Comparison of ENCODE assay signal across 1 cellular context in genomic region chr17:78421534-78422266, GRCh38.
TF ChIP-seq lines count a peak whose summit lies in the region.

No MANE protein-coding gene starts in this region.

TF ChIP-seq in HepG2, 621 proteins besides CTCF, POLR2A, EP300 and RAD21 (continued from another document and continues in another):
- no peak for TF ChIP-seq ZBTB40 (IDR thresholded peaks at IDR 0.05)
- peak; percentile 60; the same call in 1 of the 2 replicates for TF ChIP-seq ZBTB40 (CRISPR knock-in tag; IDR thresholded peaks at IDR 0.05)
- no peak for TF ChIP-seq ZNF660 (CRISPR knock-in tag; IDR thresholded peaks at IDR 0.05; ENCODE audit: borderline replicate concordance, low read depth)
- TF ChIP-seq, protein P1, sequence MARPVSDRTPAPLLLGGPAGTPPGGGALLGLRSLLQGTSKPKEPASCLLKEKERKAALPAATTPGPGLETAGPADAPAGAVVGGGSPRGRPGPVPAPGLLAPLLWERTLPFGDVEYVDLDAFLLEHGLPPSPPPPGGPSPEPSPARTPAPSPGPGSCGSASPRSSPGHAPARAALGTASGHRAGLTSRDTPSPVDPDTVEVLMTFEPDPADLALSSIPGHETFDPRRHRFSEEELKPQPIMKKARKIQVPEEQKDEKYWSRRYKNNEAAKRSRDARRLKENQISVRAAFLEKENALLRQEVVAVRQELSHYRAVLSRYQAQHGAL (CRISPR knock-in tag; IDR thresholded peaks at IDR 0.05; ENCODE audit: not compliant biosample characterization), result no peak
- peak; percentile 79 for TF ChIP-seq ATF3 (CRISPR knock-in tag; IDR thresholded peaks at IDR 0.05)
- no peak for TF ChIP-seq ZNF382 (CRISPR knock-in tag; IDR thresholded peaks at IDR 0.05; ENCODE audit: borderline replicate concordance)
- peak; percentile 95 for TF ChIP-seq SMAD3 (CRISPR knock-in tag; IDR thresholded peaks at IDR 0.05)
- no peak for TF ChIP-seq TCF12 (IDR thresholded peaks at IDR 0.05)
- TF ChIP-seq TCF12 (CRISPR knock-in tag; IDR thresholded peaks at IDR 0.05), result peak; percentile 95
- no peak for TF ChIP-seq POLR2G (IDR thresholded peaks at IDR 0.05; ENCODE audit: low read depth, low read length)
- TF ChIP-seq ZNF614 (CRISPR knock-in tag; IDR thresholded peaks at IDR 0.05; ENCODE audit: borderline replicate concordance), result peak; percentile 93
- no peak for TF ChIP-seq NFIB (CRISPR knock-in tag; IDR thresholded peaks at IDR 0.05; ENCODE audit: borderline replicate concordance)
- peak; percentile 98 for TF ChIP-seq CEBPB (IDR thresholded peaks at IDR 0.05; ENCODE audit: borderline replicate concordance, low read depth, low read length)
- no peak for TF ChIP-seq FOSL1 (CRISPR knock-in tag; IDR thresholded peaks at IDR 0.05; ENCODE audit: borderline replicate concordance)
- TF ChIP-seq CHD2 (IDR thresholded peaks at IDR 0.05; ENCODE audit: low read depth, low read length), result no peak
- TF ChIP-seq YEATS2 (CRISPR knock-in tag; IDR thresholded peaks at IDR 0.05; ENCODE audit: borderline replicate concordance), result peak; percentile 55; the same call in 1 of the 2 replicates
- TF ChIP-seq KLF15 (CRISPR knock-in tag; IDR thresholded peaks at IDR 0.05; ENCODE audit: borderline replicate concordance), result peak; percentile 90; the same call in 1 of the 2 replicates
- peak; percentile 94 for TF ChIP-seq RARA (CRISPR knock-in tag; IDR thresholded peaks at IDR 0.05)
- no peak for TF ChIP-seq ZNF33A (CRISPR knock-in tag; IDR thresholded peaks at IDR 0.05; ENCODE audit: borderline replicate concordance)
- no peak for TF ChIP-seq IKZF1 (IDR thresholded peaks at IDR 0.05)
- TF ChIP-seq, protein P2, sequence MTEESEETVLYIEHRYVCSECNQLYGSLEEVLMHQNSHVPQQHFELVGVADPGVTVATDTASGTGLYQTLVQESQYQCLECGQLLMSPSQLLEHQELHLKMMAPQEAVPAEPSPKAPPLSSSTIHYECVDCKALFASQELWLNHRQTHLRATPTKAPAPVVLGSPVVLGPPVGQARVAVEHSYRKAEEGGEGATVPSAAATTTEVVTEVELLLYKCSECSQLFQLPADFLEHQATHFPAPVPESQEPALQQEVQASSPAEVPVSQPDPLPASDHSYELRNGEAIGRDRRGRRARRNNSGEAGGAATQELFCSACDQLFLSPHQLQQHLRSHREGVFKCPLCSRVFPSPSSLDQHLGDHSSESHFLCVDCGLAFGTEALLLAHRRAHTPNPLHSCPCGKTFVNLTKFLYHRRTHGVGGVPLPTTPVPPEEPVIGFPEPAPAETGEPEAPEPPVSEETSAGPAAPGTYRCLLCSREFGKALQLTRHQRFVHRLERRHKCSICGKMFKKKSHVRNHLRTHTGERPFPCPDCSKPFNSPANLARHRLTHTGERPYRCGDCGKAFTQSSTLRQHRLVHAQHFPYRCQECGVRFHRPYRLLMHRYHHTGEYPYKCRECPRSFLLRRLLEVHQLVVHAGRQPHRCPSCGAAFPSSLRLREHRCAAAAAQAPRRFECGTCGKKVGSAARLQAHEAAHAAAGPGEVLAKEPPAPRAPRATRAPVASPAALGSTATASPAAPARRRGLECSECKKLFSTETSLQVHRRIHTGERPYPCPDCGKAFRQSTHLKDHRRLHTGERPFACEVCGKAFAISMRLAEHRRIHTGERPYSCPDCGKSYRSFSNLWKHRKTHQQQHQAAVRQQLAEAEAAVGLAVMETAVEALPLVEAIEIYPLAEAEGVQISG (CRISPR knock-in tag; IDR thresholded peaks at IDR 0.05), result peak; percentile 88
- TF ChIP-seq ARNT2 (CRISPR knock-in tag; IDR thresholded peaks at IDR 0.05; ENCODE audit: low read depth), result peak; percentile 91
- peak; percentile 94 for TF ChIP-seq CSRNP1 (CRISPR knock-in tag; IDR thresholded peaks at IDR 0.05)
- peak; percentile 97 for TF ChIP-seq NCOA2 (CRISPR knock-in tag; IDR thresholded peaks at IDR 0.05)
- TF ChIP-seq RNF2 (conservative IDR thresholded peaks at IDR 0.05; ENCODE audit: low read depth), result peak; percentile 86
- peak; percentile 95 for TF ChIP-seq HOXD1 (CRISPR knock-in tag; IDR thresholded peaks at IDR 0.05)
- TF ChIP-seq ZNF230 (CRISPR knock-in tag; IDR thresholded peaks at IDR 0.05), result peak; percentile 97
- no peak for TF ChIP-seq FIP1L1 (IDR thresholded peaks at IDR 0.05; ENCODE audit: borderline replicate concordance, insufficient read depth, low read depth, low read length)
- TF ChIP-seq, protein P3, sequence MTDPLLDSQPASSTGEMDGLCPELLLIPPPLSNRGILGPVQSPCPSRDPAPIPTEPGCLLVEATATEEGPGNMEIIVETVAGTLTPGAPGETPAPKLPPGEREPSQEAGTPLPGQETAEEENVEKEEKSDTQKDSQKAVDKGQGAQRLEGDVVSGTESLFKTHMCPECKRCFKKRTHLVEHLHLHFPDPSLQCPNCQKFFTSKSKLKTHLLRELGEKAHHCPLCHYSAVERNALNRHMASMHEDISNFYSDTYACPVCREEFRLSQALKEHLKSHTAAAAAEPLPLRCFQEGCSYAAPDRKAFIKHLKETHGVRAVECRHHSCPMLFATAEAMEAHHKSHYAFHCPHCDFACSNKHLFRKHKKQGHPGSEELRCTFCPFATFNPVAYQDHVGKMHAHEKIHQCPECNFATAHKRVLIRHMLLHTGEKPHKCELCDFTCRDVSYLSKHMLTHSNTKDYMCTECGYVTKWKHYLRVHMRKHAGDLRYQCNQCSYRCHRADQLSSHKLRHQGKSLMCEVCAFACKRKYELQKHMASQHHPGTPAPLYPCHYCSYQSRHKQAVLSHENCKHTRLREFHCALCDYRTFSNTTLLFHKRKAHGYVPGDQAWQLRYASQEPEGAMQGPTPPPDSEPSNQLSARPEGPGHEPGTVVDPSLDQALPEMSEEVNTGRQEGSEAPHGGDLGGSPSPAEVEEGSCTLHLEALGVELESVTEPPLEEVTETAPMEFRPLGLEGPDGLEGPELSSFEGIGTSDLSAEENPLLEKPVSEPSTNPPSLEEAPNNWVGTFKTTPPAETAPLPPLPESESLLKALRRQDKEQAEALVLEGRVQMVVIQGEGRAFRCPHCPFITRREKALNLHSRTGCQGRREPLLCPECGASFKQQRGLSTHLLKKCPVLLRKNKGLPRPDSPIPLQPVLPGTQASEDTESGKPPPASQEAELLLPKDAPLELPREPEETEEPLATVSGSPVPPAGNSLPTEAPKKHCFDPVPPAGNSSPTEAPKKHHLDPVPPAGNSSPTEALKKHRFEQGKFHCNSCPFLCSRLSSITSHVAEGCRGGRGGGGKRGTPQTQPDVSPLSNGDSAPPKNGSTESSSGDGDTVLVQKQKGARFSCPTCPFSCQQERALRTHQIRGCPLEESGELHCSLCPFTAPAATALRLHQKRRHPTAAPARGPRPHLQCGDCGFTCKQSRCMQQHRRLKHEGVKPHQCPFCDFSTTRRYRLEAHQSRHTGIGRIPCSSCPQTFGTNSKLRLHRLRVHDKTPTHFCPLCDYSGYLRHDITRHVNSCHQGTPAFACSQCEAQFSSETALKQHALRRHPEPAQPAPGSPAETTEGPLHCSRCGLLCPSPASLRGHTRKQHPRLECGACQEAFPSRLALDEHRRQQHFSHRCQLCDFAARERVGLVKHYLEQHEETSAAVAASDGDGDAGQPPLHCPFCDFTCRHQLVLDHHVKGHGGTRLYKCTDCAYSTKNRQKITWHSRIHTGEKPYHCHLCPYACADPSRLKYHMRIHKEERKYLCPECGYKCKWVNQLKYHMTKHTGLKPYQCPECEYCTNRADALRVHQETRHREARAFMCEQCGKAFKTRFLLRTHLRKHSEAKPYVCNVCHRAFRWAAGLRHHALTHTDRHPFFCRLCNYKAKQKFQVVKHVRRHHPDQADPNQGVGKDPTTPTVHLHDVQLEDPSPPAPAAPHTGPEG (CRISPR knock-in tag; IDR thresholded peaks at IDR 0.05), result no peak
- no peak; the same call in 1 of the 2 replicates for TF ChIP-seq ZNF598 (CRISPR knock-in tag; IDR thresholded peaks at IDR 0.05; ENCODE audit: borderline replicate concordance)
- peak; percentile 56; the same call in 1 of the 2 replicates for TF ChIP-seq ZNF709 (CRISPR knock-in tag; IDR thresholded peaks at IDR 0.05)
- no peak for TF ChIP-seq MAFK (conservative IDR thresholded peaks at IDR 0.05 in 1 of 2, IDR thresholded peaks at IDR 0.05 in 1 of 2; ENCODE audit: low read length in 2 of 2)
- TF ChIP-seq MYPOP (CRISPR knock-in tag; IDR thresholded peaks at IDR 0.05), result peak; percentile 93; the same call in 1 of the 2 replicates
- TF ChIP-seq ZNF703 (CRISPR knock-in tag; IDR thresholded peaks at IDR 0.05; ENCODE audit: borderline replicate concordance), result peak; percentile 99
- no peak for TF ChIP-seq ZNF841 (CRISPR knock-in tag; IDR thresholded peaks at IDR 0.05; ENCODE audit: borderline replicate concordance)
- TF ChIP-seq TRIM24 (CRISPR knock-in tag; IDR thresholded peaks at IDR 0.05), result no peak
- TF ChIP-seq SNRNP70 (IDR thresholded peaks at IDR 0.05; ENCODE audit: low read depth, low read length), result no peak
- TF ChIP-seq ZNF225 (CRISPR knock-in tag; IDR thresholded peaks at IDR 0.05), result 0 out of 2 replicates have a peak, but pooled peaks have one; percentile 80
- peak; percentile 58; the same call in 1 of the 2 replicates for TF ChIP-seq MYC (CRISPR knock-in tag; IDR thresholded peaks at IDR 0.05; ENCODE audit: borderline replicate concordance)
- no peak for TF ChIP-seq NPAS2 (CRISPR knock-in tag; IDR thresholded peaks at IDR 0.05; ENCODE audit: borderline replicate concordance)
- TF ChIP-seq TGIF2 (CRISPR knock-in tag; IDR thresholded peaks at IDR 0.05), result 0 out of 2 replicates have a peak, but pooled peaks have one; percentile 18
- TF ChIP-seq EEA1 (CRISPR knock-in tag; IDR thresholded peaks at IDR 0.05; ENCODE audit: borderline replicate concordance), result no peak
